Comparison of ENCODE assay signal across 19 cellular contexts in the genomic region with DNA sequence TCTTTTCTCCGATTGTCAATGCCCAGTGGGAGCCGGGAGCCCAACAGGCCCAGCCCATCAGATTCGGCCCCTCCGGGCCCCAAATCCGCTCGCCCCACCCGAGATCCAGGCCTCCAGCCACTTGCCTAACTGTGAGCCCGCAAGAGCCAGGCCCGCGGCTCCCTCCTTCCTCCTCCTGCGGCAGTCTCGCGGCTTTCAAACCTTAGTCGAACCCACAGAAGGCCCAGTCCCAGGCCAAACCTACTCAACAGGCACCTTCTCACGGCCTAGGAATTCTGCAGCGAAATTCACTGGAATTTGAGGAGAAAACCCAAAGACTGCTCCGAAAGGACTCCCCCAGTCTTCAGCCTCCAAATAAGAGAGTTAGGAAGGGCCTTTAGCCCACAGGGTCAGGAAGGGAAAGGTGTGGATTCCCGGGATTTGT. TPM values are rescaled to one million over a fixed set of nuclear protein-coding genes. Genes with fewer than 3 reads are reported as not detected.
DNase-seq lines count a peak whose midpoint lies in the region; ATAC-seq and TF ChIP-seq lines count a peak whose summit lies in the region.
"Had no signal": no experiment of that assay in that cellular context is flagged by ENCODE, and none has a peak within 500 bp of the region (broad histone marks: within the 10 kb centered on the region; RNA-seq: fewer than 3 reads in every experiment).

No MANE protein-coding gene starts in this region.

- H2BK15ac ChIP-seq in mesenchymal stem cell (ENCODE audit: low read depth, poor library complexity, severe bottlenecking) = no peak overlapping the region

- H3K14ac ChIP-seq in mesenchymal stem cell (ENCODE audit: low read length in 2 of 2) = no peak overlapping the region

- intact Hi-C loops in MCF 10A (cut with micrococcal nuclease) = loop anchor here (5.0 to 10.0 kb wide), 3 partner anchors 565 to 1273 kb away; no protein-coding TSS in a partner anchor

- H2BK120ac ChIP-seq in mesenchymal stem cell (ENCODE audit: low read depth, low read length) = no peak overlapping the region

- no peak for DNase-seq in activated naive CD8-positive, alpha-beta T cell treated with anti-CD3 and anti-CD28 coated beads, Interleukin-2, amount 50 U/mL, for 24 hours
- peak; percentile 73 for DNase-seq in MCF 10A (ENCODE audit: unreplicated experiment)
- DNase-seq in mesenchymal stem cell = no peak
- DNase-seq in NCI-H2196 treated with DMSO at 0.1 percent for 48 hours (lab: John Stamatoyannopoulos, UW; ENCODE audit: unreplicated experiment) = no peak
- no peak for DNase-seq in iPS-NIHi11 (ENCODE audit: low spot score)
- DNase-seq in HCEC 1CT = no peak
- DNase-seq in mucosa of gallbladder (ENCODE audit: low spot score) = no peak
- DNase-seq: activated CD4-positive, alpha-beta T cell treated with anti-CD3 and anti-CD28 coated beads, Interleukin-2, amount 50 U/mL, for 4 hours; colonic mucosa; erythroblast; head of caudate nucleus; natural killer cell; NCI-H1417; NCI-H2227 treated with DMSO at 0.1 percent for 48 hours had no signal

- H3K9ac ChIP-seq in mesenchymal stem cell (ENCODE audit: low read length) = no peak overlapping the region

- no peak overlapping the region for H3K4ac ChIP-seq in mesenchymal stem cell (ENCODE audit: low read depth in 1 of 2, low read length in 2 of 2)

- peaks cover 44% of the 10 kb centered on the region for H3K4me1 Mint-ChIP-seq in activated naive CD8-positive, alpha-beta T cell (ENCODE audit: low read depth)
- H3K4me1 Mint-ChIP-seq in activated naive CD8-positive, alpha-beta T cell treated with anti-CD3 and anti-CD28 coated beads, Interleukin-2, amount 50 U/mL, for 24 hours = peaks cover 31% of the 10 kb centered on the region
- H3K4me1 Mint-ChIP-seq in MCF 10A (ENCODE audit: insufficient read depth, unreplicated experiment) = peaks cover 24% of the 10 kb centered on the region

- no peak for TF ChIP-seq CTCF in MCF 10A (IDR thresholded peaks at IDR 0.05; ENCODE audit: unreplicated experiment)

- H3K27me3 ChIP-seq in mesenchymal stem cell (ENCODE audit: control insufficient read depth in 1 of 2, insufficient read depth in 1 of 2, low read length in 2 of 2) = peaks cover 98 to 99% of the 10 kb centered on the region in 2 experiments

- POLR2A ChIA-PET in MCF 10A (lab: Yijun Ruan, JAX) = interaction anchor here (0.6 to 14.6 kb wide), 14 partner anchors 9 to 1283 kb away, joined by 3 to 763 read pairs (median 8); no protein-coding TSS in a partner anchor

- H4K8ac ChIP-seq in mesenchymal stem cell (ENCODE audit: low read length) = peak overlapping the region; percentile 2

- H3K27me3 Mint-ChIP-seq in activated naive CD8-positive, alpha-beta T cell = peaks cover 42% of the 10 kb centered on the region
- H3K27me3 Mint-ChIP-seq in activated naive CD8-positive, alpha-beta T cell treated with anti-CD3 and anti-CD28 coated beads, Interleukin-2, amount 50 U/mL, for 24 hours = peaks cover 87% of the 10 kb centered on the region
- H3K27me3 Mint-ChIP-seq in MCF 10A (ENCODE audit: insufficient read depth, unreplicated experiment) = no peaks in the 10 kb centered on the region

- H3K36me3 ChIP-seq in mesenchymal stem cell (ENCODE audit: control insufficient read depth in 1 of 2, insufficient read depth in 2 of 2, low read depth in 1 of 2, low read length in 2 of 2) = peaks cover 0 to 2% of the 10 kb centered on the region in 2 experiments
- H3K36me3 ChIP-seq: ascending aorta, colonic mucosa, thoracic aorta had no signal

- H3K27ac Mint-ChIP-seq in activated naive CD8-positive, alpha-beta T cell = no peak overlapping the region
- H3K27ac Mint-ChIP-seq in activated naive CD8-positive, alpha-beta T cell treated with anti-CD3 and anti-CD28 coated beads, Interleukin-2, amount 50 U/mL, for 24 hours = no peak overlapping the region
- H3K27ac Mint-ChIP-seq in MCF 10A (ENCODE audit: low read depth, unreplicated experiment) = peak overlapping the region; percentile 99
- H3K27ac Mint-ChIP-seq: activated T-helper 2 cell treated with anti-CD3 and anti-CD28 coated beads, Interferon-gamma antibody, Interleukin-2, Interleukin-4, amounts not matched to agents 10 μg/mL and 5 μg/mL and 100 μg/mL, durations not matched to agents 14 hours and 24 hours and 36 hours; natural killer cell had no signal

- H3K36me3 Mint-ChIP-seq in activated naive CD8-positive, alpha-beta T cell = no peaks in the 10 kb centered on the region
- peaks cover 6% of the 10 kb centered on the region for H3K36me3 Mint-ChIP-seq in activated naive CD8-positive, alpha-beta T cell treated with anti-CD3 and anti-CD28 coated beads, Interleukin-2, amount 50 U/mL, for 24 hours (ENCODE audit: low read depth)
- peaks cover 35% of the 10 kb centered on the region for H3K36me3 Mint-ChIP-seq in MCF 10A (ENCODE audit: insufficient read depth, unreplicated experiment)

- no peak overlapping the region for H3K18ac ChIP-seq in mesenchymal stem cell (ENCODE audit: low read depth in 1 of 2, low read length in 2 of 2)

- BruUV-seq in MCF 10A (replicated peaks; lab: Mats Ljungman, UMichigan) = no TSS peak

- 24% methylated on average over 17 of the region's 18 CpGs for WGBS in mesenchymal stem cell

- no peak overlapping the region for H3K27ac ChIP-seq in mesenchymal stem cell (ENCODE audit: low read length, poor library complexity, severe bottlenecking)
- H3K27ac ChIP-seq: ascending aorta, colonic mucosa, thoracic aorta had no signal

- peak overlapping the region; percentile 40 for H3K4me3 Mint-ChIP-seq in activated naive CD8-positive, alpha-beta T cell
- no peak overlapping the region for H3K4me3 Mint-ChIP-seq in activated naive CD8-positive, alpha-beta T cell treated with anti-CD3 and anti-CD28 coated beads, Interleukin-2, amount 50 U/mL, for 24 hours
- peak overlapping the region; percentile 94 for H3K4me3 Mint-ChIP-seq in MCF 10A (ENCODE audit: unreplicated experiment)

- no peaks in the 10 kb centered on the region for H3K9me3 Mint-ChIP-seq in activated naive CD8-positive, alpha-beta T cell (ENCODE audit: low read depth)
- H3K9me3 Mint-ChIP-seq in activated naive CD8-positive, alpha-beta T cell treated with anti-CD3 and anti-CD28 coated beads, Interleukin-2, amount 50 U/mL, for 24 hours = peaks cover 5% of the 10 kb centered on the region
- no peaks in the 10 kb centered on the region for H3K9me3 Mint-ChIP-seq in MCF 10A (ENCODE audit: unreplicated experiment)

- no peak overlapping the region for H3K23ac ChIP-seq in mesenchymal stem cell (ENCODE audit: low read length in 2 of 2)

- H3K4me3 ChIP-seq in mesenchymal stem cell (ENCODE audit: insufficient read depth in 1 of 2, low read depth in 1 of 2, low read length in 2 of 2) = no peak overlapping the region
- H3K4me3 ChIP-seq: colonic mucosa had no signal

- H3K4me2 ChIP-seq in mesenchymal stem cell (ENCODE audit: low read length, poor library complexity, severe bottlenecking) = no peak overlapping the region

- no peak overlapping the region for H2AFZ ChIP-seq in mesenchymal stem cell (ENCODE audit: low read depth, low read length)

- H2BK5ac ChIP-seq in mesenchymal stem cell (ENCODE audit: low read depth, low read length, poor library complexity, severe bottlenecking) = no peak overlapping the region

- no peaks in the 10 kb centered on the region for H3K79me1 ChIP-seq in mesenchymal stem cell (replicated peaks; ENCODE audit: low read length, poor library complexity, severe bottlenecking)

- H3K4me1 ChIP-seq in mesenchymal stem cell (ENCODE audit: control insufficient read depth, insufficient read depth, low read depth, low read length) = peaks cover 52% of the 10 kb centered on the region

- no peaks in the 10 kb centered on the region for H3K9me3 ChIP-seq in mesenchymal stem cell (ENCODE audit: control insufficient read depth, low read length)
- H3K9me3 ChIP-seq: ascending aorta, colonic mucosa, thoracic aorta had no signal

- no peak for ATAC-seq in activated naive CD8-positive, alpha-beta T cell treated with anti-CD3 and anti-CD28 coated beads, Interleukin-2, amount 50 U/mL, for 24 hours
- ATAC-seq: left lobe of liver, natural killer cell had no signal

- no peak overlapping the region for H2AK5ac ChIP-seq in mesenchymal stem cell (ENCODE audit: low read length, severe bottlenecking)

- H2BK12ac ChIP-seq in mesenchymal stem cell (ENCODE audit: low read length in 2 of 2) = no peak overlapping the region

- no peak overlapping the region for H4K91ac ChIP-seq in mesenchymal stem cell (ENCODE audit: low read length)

- CTCF ChIA-PET in MCF 10A (lab: Yijun Ruan, JAX) = interaction anchor here (0.6 to 4.2 kb wide), 8 partner anchors 11 to 687 kb away, joined by 3 to 29 read pairs (median 4); no protein-coding TSS in a partner anchor

RNA-seq across cellular contexts. Expression of a gene that starts 2.8 kb away (rescaled TPM):
- total RNA-seq in MCF 10A (2022) (78.2 and 87.4 TPM in 2 replicates), mucosa of gallbladder (0.89 TPM)
- polyA plus RNA-seq in mesenchymal stem cell (2013, experiment 1 of 2) = 0.17 TPM
- polyA plus RNA-seq in mesenchymal stem cell (2013, experiment 2 of 2) = 0.21 TPM
- total RNA-seq: natural killer cell had no signal

Comparison
In these comparisons a context has a peak if more than half of its experiments do, and no peak if none do; other contexts are left out.
1. RNA of a gene that starts 2.8 kb away (total RNA-seq): 78.2 to 87.4 TPM in MCF 10A; 0.89 TPM in mucosa of gallbladder (single experiment); every median in the first group is over 10 times any median in the second.